In the genomic region with DNA sequence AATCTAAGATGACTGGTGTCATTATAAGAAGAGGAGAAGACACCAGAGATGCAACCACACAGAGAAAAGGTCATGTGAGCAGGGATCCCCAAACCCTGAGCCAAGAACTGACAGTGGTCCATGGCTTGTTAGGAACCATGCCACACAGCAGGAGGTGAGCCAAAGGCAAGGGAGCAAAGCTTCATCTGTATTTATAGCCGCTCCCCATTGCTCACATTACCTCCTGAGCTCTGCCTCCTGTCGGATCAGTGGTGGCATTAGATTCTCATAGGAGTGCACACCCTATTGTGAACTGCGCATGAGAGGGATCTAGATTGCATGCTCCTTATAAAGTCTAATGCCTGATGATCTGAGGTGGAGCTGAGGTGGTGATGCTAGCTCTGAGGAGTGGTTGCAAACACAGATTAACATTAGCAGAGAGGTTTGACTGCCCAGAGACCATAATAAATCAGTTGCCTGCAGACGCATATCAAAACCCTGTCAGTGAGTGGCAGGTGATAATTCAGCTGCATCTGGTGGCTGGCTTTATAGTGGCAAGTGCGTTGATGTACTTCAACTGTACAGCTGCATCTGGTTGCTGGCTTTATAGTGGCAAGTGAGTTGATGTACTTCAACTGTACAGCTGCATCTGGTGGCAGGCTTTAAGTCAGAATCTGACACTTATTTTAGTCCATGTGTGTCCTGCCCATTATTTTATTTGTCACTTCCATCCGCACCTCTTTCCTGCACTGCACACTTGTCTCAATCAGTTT, we compare ENCODE assay signal across 18 cellular contexts. TPM values are rescaled to one million over a fixed set of nuclear protein-coding genes. Genes with fewer than 3 reads are reported as not detected.
DNase-seq lines count a peak whose midpoint lies in the region; ATAC-seq, FAIRE-seq and TF ChIP-seq lines count a peak whose summit lies in the region.
"Had no signal": no experiment of that assay in that cellular context is flagged by ENCODE, and none has a peak within 500 bp of the region (broad histone marks: within the 10 kb centered on the region; RNA-seq: fewer than 3 reads in every experiment).

No MANE protein-coding gene starts in this region.

- H3K9me3 ChIP-seq in left ventricle myocardium inferior (replicated peaks), result no peaks in the 10 kb centered on the region
- no peaks in the 10 kb centered on the region for H3K9me3 ChIP-seq in K562 (replicated peaks; ENCODE audit: control insufficient read depth, insufficient read depth, low read depth, low read length)
- no peaks in the 10 kb centered on the region for H3K9me3 ChIP-seq in gastrocnemius medialis

- intact Hi-C loops in left ventricle myocardium inferior (cut with micrococcal nuclease) (no loop called here), left ventricle myocardium superior (cut with micrococcal nuclease) (no loop called here), K562 (cut with micrococcal nuclease) (no loop called here), gastrocnemius medialis (cut with DNase I; ENCODE audit: low total_unique reads) (no loop called here)

- 61% methylated on average over 6 of the region's 6 CpGs for WGBS in K562 (ENCODE audit: insufficient coverage, low coverage, missing lambda C conversion rate)

- BruUV-seq in K562 (replicated peaks; lab: Mats Ljungman, UMichigan), result no TSS peak

- H3K4me3 ChIP-seq in left ventricle myocardium inferior, result no peak overlapping the region
- no peak overlapping the region for H3K4me3 ChIP-seq in K562
- H3K4me3 ChIP-seq in gastrocnemius medialis, result no peak overlapping the region
- H3K4me3 ChIP-seq: BLaER1 had no signal

- TF ChIP-seq EP300 in K562 (IDR thresholded peaks at IDR 0.05; ENCODE audit: low read length), result no peak

- TF ChIP-seq RAD21 in K562 (CRISPR knock-in tag; conservative IDR thresholded peaks at IDR 0.05 in 1 of 2, IDR thresholded peaks at IDR 0.05 in 1 of 2), result no peak

- peak overlapping the region; percentile 33; the same call in 1 of the 2 replicates for H2AFZ ChIP-seq in K562 (ENCODE audit: low read depth, low read length)

- H3K9me1 ChIP-seq in K562 (ENCODE audit: control insufficient read depth, insufficient read depth, low read length), result no peaks in the 10 kb centered on the region

- CTCF ChIA-PET in K562 (lab: Yijun Ruan, JAX; ENCODE audit: low intra/inter-chr PET ratio), result no interaction called here

- in situ Hi-C loops in K562 (cut with MboI) (no loop called here), gastrocnemius medialis (cut with MboI; ENCODE audit: low sequenced_read_pairs in 4 of 4) (no loop called here)

- TF ChIP-seq POLR2A in K562 (conservative IDR thresholded peaks at IDR 0.05) (no peak), gastrocnemius medialis (IDR thresholded peaks at IDR 0.05) (no peak)

- DNase-seq in DMS53 (lab: John Stamatoyannopoulos, UW) (peak; percentile 20), DMS53 treated with DMSO at 0.1 percent for 48 hours (lab: John Stamatoyannopoulos, UW; ENCODE audit: unreplicated experiment) (no peak), left ventricle myocardium inferior (no peak), left ventricle myocardium superior (no peak), K562 (ENCODE audit: extremely low read depth in 1 of 4, low spot score in 3 of 4) (no peak), gastrocnemius medialis (no peak), NCI-H1436 (lab: John Stamatoyannopoulos, UW) (no peak)
- DNase-seq: 8988T; CD8-positive, alpha-beta T cell; EL; KBM-7; NCI-H1694 treated with DMSO at 0.1 percent for 48 hours; NCI-H2171 treated with DMSO at 0.1 percent for 48 hours; Right ventricle myocardium superior had no signal

- ATAC-seq in left ventricle myocardium superior (no peak), K562 (no peak; the same call in 2 of the 3 replicates), gastrocnemius medialis (no peak), HG02870 (IDR thresholded peaks at IDR 0.05; ENCODE audit: unreplicated experiment) (no peak)
- ATAC-seq: CD8-positive, alpha-beta T cell had no signal

- H3K36me3 ChIP-seq in left ventricle myocardium inferior (no peaks in the 10 kb centered on the region), K562 (ENCODE audit: control insufficient read depth, insufficient read depth, low read length) (no peaks in the 10 kb centered on the region), gastrocnemius medialis (no peaks in the 10 kb centered on the region)
- H3K36me3 ChIP-seq: BLaER1 had no signal

- no peak for FAIRE-seq in K562 (lab: Jason Lieb, UNC)
- FAIRE-seq: RCC 7860 had no signal

- no peak overlapping the region for H3K4me2 ChIP-seq in K562 (ENCODE audit: insufficient read depth, low read length)
- H3K4me2 ChIP-seq: BLaER1 had no signal

- H3K27ac ChIP-seq in left ventricle myocardium inferior (replicated peaks) (peak overlapping the region; percentile 86), K562 (ENCODE audit: extremely low read depth, low read depth, low read length) (no peak overlapping the region), gastrocnemius medialis (peak overlapping the region in 3 of 4 donors; percentile 9 to 67 (median 62))
- H3K27ac ChIP-seq: BLaER1 had no signal

- POLR2A ChIA-PET in K562 (lab: Yijun Ruan, JAX), result interaction anchor here (0.8 kb wide), 1 partner anchor 18 kb away, joined by 4 read pairs; no protein-coding TSS in a partner anchor

- TF ChIP-seq CTCF in left ventricle myocardium inferior (IDR thresholded peaks at IDR 0.05; ENCODE audit: borderline replicate concordance) (no peak), K562 (IDR thresholded peaks at IDR 0.05 in 2 of 3, conservative IDR thresholded peaks at IDR 0.05 in 1 of 3; ENCODE audit: insufficient read depth in 2 of 3, low read depth in 1 of 3, low read length in 3 of 3) (no peak), gastrocnemius medialis (IDR thresholded peaks at IDR 0.05 in 4 of 5, conservative IDR thresholded peaks at IDR 0.05 in 1 of 5) (no peak)

- H4K20me1 ChIP-seq in K562 (replicated peaks; ENCODE audit: control insufficient read depth, insufficient read depth, low read length), result no peaks in the 10 kb centered on the region
- H4K20me1 ChIP-seq: BLaER1 had no signal

- H3K79me2 ChIP-seq in K562 (ENCODE audit: control insufficient read depth, insufficient read depth, low read length), result no peaks in the 10 kb centered on the region

- H3K4me1 ChIP-seq in left ventricle myocardium inferior (peaks cover 41% of the 10 kb centered on the region), K562 (replicated peaks in 1 of 2; ENCODE audit: control insufficient read depth in 2 of 2, insufficient read depth in 2 of 2, low read length in 2 of 2) (peaks cover 0 to 14% of the 10 kb centered on the region in 2 experiments; a peak in 3 of 5 replicates), gastrocnemius medialis (peaks cover 0 to 3% of the 10 kb centered on the region in 2 donors)

- H3K9ac ChIP-seq in K562 (ENCODE audit: insufficient read depth in 1 of 2, low read depth in 2 of 2, low read length in 2 of 2), result no peak overlapping the region
- H3K9ac ChIP-seq: BLaER1 had no signal

- H3K27me3 ChIP-seq in left ventricle myocardium inferior (ENCODE audit: low read depth), result no peaks in the 10 kb centered on the region
- H3K27me3 ChIP-seq in K562 (ENCODE audit: control insufficient read depth in 2 of 2, insufficient read depth in 2 of 2, low read length in 2 of 2), result no peaks in the 10 kb centered on the region
- H3K27me3 ChIP-seq in gastrocnemius medialis, result no peaks in the 10 kb centered on the region
- H3K27me3 ChIP-seq: BLaER1 had no signal

TF ChIP-seq in K562, 482 proteins besides CTCF, POLR2A, EP300 and RAD21 (continues in another document):
- TF ChIP-seq MEIS2 (IDR thresholded peaks at IDR 0.05; ENCODE audit: partially characterized antibody), result peak; percentile 69
- TF ChIP-seq ZNF143 (CRISPR knock-in tag; IDR thresholded peaks at IDR 0.05), result no peak

RNA-seq across cellular contexts. Expression of a gene that starts 19.8 kb away (rescaled TPM):
- total RNA-seq in left ventricle myocardium inferior (11.3 TPM), left ventricle myocardium superior (12.0 TPM), K562 (2014; rRNA removed) (8.1 and 10.8 TPM in 2 replicates), K562 (2014; rRNA removed; fragmentation: Illumina TruSeq; extraction: Trizol) (4.8 and 5.6 TPM in 2 replicates), K562 (2015; rRNA removed; fragmentation: Illumina TruSeq; extraction: Trizol) (3.1 and 4.1 TPM in 2 replicates), K562 (2021) (8.5 and 12.5 TPM in 2 replicates), gastrocnemius medialis (10 to 100 TPM; 22.2 to 46.8 (median 30.5) TPM)
- 18.7 and 19.8 TPM in 2 replicates for total RNA-seq in K562 (2011; cell fraction: chromatin; rRNA removed; ENCODE audit: low replicate concordance)
- 17.1 and 21.3 TPM in 2 replicates for total RNA-seq in K562 (2011; cell fraction: nucleolus; rRNA removed)
- 15.0 and 18.9 TPM in 2 replicates for total RNA-seq in K562 (2011; cell fraction: nucleoplasm; rRNA removed)
- polyA plus RNA-seq in K562 (2011; rRNA removed) (1.2 and 3.5 TPM in 2 replicates), K562 (2014; fragmentation: Illumina TruSeq; extraction: Trizol) (3.5 and 4.7 TPM in 2 replicates), K562 (2014; fragmentation: Nextera tagmentation; extraction: Ambion mirVana) (1 to 10 TPM; 2.3 to 2.5 TPM), K562 (2014; rRNA removed) (9.4 and 10.9 TPM in 2 replicates)
- polyA plus RNA-seq in K562 (2011; cell fraction: cytosol; rRNA removed), result 1.0 and 2.1 TPM in 2 replicates
- polyA plus RNA-seq in K562 (2011; cell fraction: nucleus; rRNA removed), result 6.5 and 27.0 TPM in 2 replicates
- 6.9 and 14.0 TPM in 2 replicates for polyA plus RNA-seq in K562 (2012)
- polyA minus RNA-seq in K562 (2011; rRNA and poly(A)+ RNA removed), result 1.7 and 5.4 TPM in 2 replicates
- polyA minus RNA-seq in K562 (2011; cell fraction: cytosol; rRNA and poly(A)+ RNA removed), result 5.2 and 5.6 TPM in 2 replicates
- 8.7 and 20.3 TPM in 2 replicates for polyA minus RNA-seq in K562 (2011; cell fraction: nucleus; rRNA and poly(A)+ RNA removed)
- total RNA-seq: T-helper 1 cell treated with Interleukin-12 subunit alpha and Interleukin-12 subunit beta and Interleukin-4 antibody, amounts not matched to agents 30 ng/mL and 1 ng/mL, for 36 hours had no signal

RNA-seq across cellular contexts. Expression of a gene that starts 39.1 kb away (rescaled TPM):
- 13.8 TPM for total RNA-seq in left ventricle myocardium inferior
- 8.5 TPM for total RNA-seq in left ventricle myocardium superior
- total RNA-seq in K562 (2011; cell fraction: chromatin; rRNA removed; ENCODE audit: low replicate concordance), result 20.6 and 60.4 TPM in 2 replicates
- 15.3 and 17.2 TPM in 2 replicates for total RNA-seq in K562 (2011; cell fraction: nucleolus; rRNA removed)
- total RNA-seq in K562 (2011; cell fraction: nucleoplasm; rRNA removed), result 39.8 and 80.6 TPM in 2 replicates
- 26.7 and 38.1 TPM in 2 replicates for total RNA-seq in K562 (2014; rRNA removed)
- total RNA-seq in K562 (2014; rRNA removed; fragmentation: Illumina TruSeq; extraction: Trizol), result 32.5 and 35.7 TPM in 2 replicates
- 24.0 and 26.6 TPM in 2 replicates for total RNA-seq in K562 (2015; rRNA removed; fragmentation: Illumina TruSeq; extraction: Trizol)
- 24.6 and 27.7 TPM in 2 replicates for total RNA-seq in K562 (2021)
- polyA plus RNA-seq in K562 (2011; rRNA removed), result 26.3 and 39.0 TPM in 2 replicates
- polyA plus RNA-seq in K562 (2011; cell fraction: cytosol; rRNA removed), result 6.3 and 12.8 TPM in 2 replicates
- polyA plus RNA-seq in K562 (2011; cell fraction: nucleus; rRNA removed), result 24.4 and 28.3 TPM in 2 replicates
- polyA plus RNA-seq in K562 (2012), result 19.8 and 20.1 TPM in 2 replicates
- polyA plus RNA-seq in K562 (2014; fragmentation: Illumina TruSeq; extraction: Trizol), result 19.1 and 19.7 TPM in 2 replicates
- 10 to 100 TPM; 10.0 to 13.7 TPM for polyA plus RNA-seq in K562 (2014; fragmentation: Nextera tagmentation; extraction: Ambion mirVana)
- 26.0 and 29.8 TPM in 2 replicates for polyA plus RNA-seq in K562 (2014; rRNA removed)
- 26.0 and 28.5 TPM in 2 replicates for polyA minus RNA-seq in K562 (2011; rRNA and poly(A)+ RNA removed)
- 8.8 and 9.2 TPM in 2 replicates for polyA minus RNA-seq in K562 (2011; cell fraction: cytosol; rRNA and poly(A)+ RNA removed)
- polyA minus RNA-seq in K562 (2011; cell fraction: nucleus; rRNA and poly(A)+ RNA removed), result 47.9 and 57.3 TPM in 2 replicates
- total RNA-seq in gastrocnemius medialis, result 10 to 100 TPM in 1 of 4 donors, 1 to 10 TPM in 3; 7.0 to 11.0 (median 7.8) TPM
